ENCODE assay signal across 15 cellular contexts in genomic region chr14:100714205-100714781, GRCh38. TPM values are rescaled to one million over a fixed set of nuclear protein-coding genes. Genes with fewer than 3 reads are reported as not detected.
DNase-seq lines count a peak whose midpoint lies in the region; ATAC-seq and TF ChIP-seq lines count a peak whose summit lies in the region.
"Had no signal": no experiment of that assay in that cellular context is flagged by ENCODE, and none has a peak within 500 bp of the region (broad histone marks: within the 10 kb centered on the region; RNA-seq: fewer than 3 reads in every experiment).

No MANE protein-coding gene starts in this region.

- TF ChIP-seq RAD21 in HCT116 (IDR thresholded peaks at IDR 0.05; ENCODE audit: low read depth): no peak

- no peaks in the 10 kb centered on the region for H3K9me2 ChIP-seq in HCT116 (ENCODE audit: insufficient read depth)

- H3K9ac ChIP-seq in HCT116 (ENCODE audit: low read length): no peak overlapping the region

- DNase-seq in CMK (ENCODE audit: low read depth) (peak; percentile 80), HCT116 (ENCODE audit: low read depth, low spot score) (no peak), NCI-H345 treated with DMSO at 0.1 percent for 48 hours (lab: John Stamatoyannopoulos, UW; ENCODE audit: unreplicated experiment) (peak; percentile 25), OCI-M1 (lab: John Stamatoyannopoulos, UW) (no peak), nucleus accumbens (lab: John Stamatoyannopoulos, UW) (no peak)
- no peak for DNase-seq in activated naive CD4-positive, alpha-beta T cell treated with anti-CD3 and anti-CD28 coated beads, Interleukin-2, amount 50 U/mL, for 72 hours (ENCODE audit: low spot score in 2 of 2)
- DNase-seq in stimulated activated CD4-positive, alpha-beta T cell treated with anti-CD3 and anti-CD28 coated beads, Interleukin-4, amount 100 ng/mL, for 1 hour: no peak
- DNase-seq: activated CD4-positive, alpha-beta T cell treated with anti-CD3 and anti-CD28 coated beads for 36 hours; CD4-positive, alpha-beta memory T cell; natural killer cell had no signal

- no peaks in the 10 kb centered on the region for H3K9me3 ChIP-seq in HCT116 (ENCODE audit: control insufficient read depth in 1 of 2, insufficient read depth in 1 of 2, low read depth in 1 of 2, low read length in 2 of 2)
- H3K9me3 ChIP-seq: right atrium auricular region had no signal

- no TSS peak for BruUV-seq in HCT116 (replicated peaks; lab: Mats Ljungman, UMichigan)

- no peak overlapping the region for H3K27ac Mint-ChIP-seq in activated naive CD4-positive, alpha-beta T cell treated with anti-CD3 and anti-CD28 coated beads, Interleukin-2, amount 50 U/mL, for 72 hours
- H3K27ac Mint-ChIP-seq: activated CD4-positive, alpha-beta T cell treated with anti-CD3 and anti-CD28 coated beads for 36 hours; CD4-positive, alpha-beta memory T cell; natural killer cell had no signal

- intact Hi-C loops in HCT116 (cut with micrococcal nuclease): no loop called here

- CTCF ChIA-PET in HCT116 (lab: Charles Lee): no interaction called here

- peak; percentile 57 for ATAC-seq in HCT116
- ATAC-seq in esophagus mucosa: peak; percentile 38
- ATAC-seq in activated naive CD4-positive, alpha-beta T cell treated with anti-CD3 and anti-CD28 coated beads, Interleukin-2, amount 50 U/mL, for 72 hours: no peak
- ATAC-seq: activated CD4-positive, alpha-beta T cell treated with anti-CD3 and anti-CD28 coated beads for 36 hours; gastroesophageal sphincter; natural killer cell had no signal

- H3K27ac ChIP-seq in HCT116 (ENCODE audit: low read depth, low read length): no peak overlapping the region
- H3K27ac ChIP-seq: gastroesophageal sphincter, right atrium auricular region had no signal

- H3K36me3 ChIP-seq in HCT116 (ENCODE audit: control insufficient read depth in 1 of 2, insufficient read depth in 2 of 2, low read length in 2 of 2): no peaks in the 10 kb centered on the region
- H3K36me3 ChIP-seq: gastroesophageal sphincter, right atrium auricular region had no signal

- H3K4me2 ChIP-seq in HCT116 (ENCODE audit: low read length): peak overlapping the region; percentile 45

- H3K4me3 ChIP-seq in HCT116 (replicated peaks in 1 of 2; ENCODE audit: low read depth in 1 of 2, low read length in 2 of 2): no peak overlapping the region
- H3K4me3 ChIP-seq: gastroesophageal sphincter, right atrium auricular region had no signal

- no peaks in the 10 kb centered on the region for H3K27me3 ChIP-seq in HCT116 (ENCODE audit: insufficient read depth, low read length)

- H2AFZ ChIP-seq in HCT116 (ENCODE audit: low read depth, low read length, poor library complexity, severe bottlenecking): no peak overlapping the region

- RAD21 ChIA-PET in HCT116 (lab: Charles Lee; ENCODE audit: low non-redundant PET in 1 of 2, low total read pairs in 2 of 2, uncharacterized antibody in 2 of 2, unreplicated experiment in 2 of 2): no interaction called here

- TF ChIP-seq POLR2A in HCT116 (IDR thresholded peaks at IDR 0.05; ENCODE audit: borderline replicate concordance, extremely low read depth, insufficient read depth, insufficient read length): no peak

- no peaks in the 10 kb centered on the region for H4K20me1 ChIP-seq in HCT116 (ENCODE audit: insufficient read depth)

- no peaks in the 10 kb centered on the region for H3K79me2 ChIP-seq in HCT116 (ENCODE audit: insufficient read depth, low read length)

- TF ChIP-seq CTCF in HCT116 (IDR thresholded peaks at IDR 0.05 in 2 of 3, conservative IDR thresholded peaks at IDR 0.05 in 1 of 3; ENCODE audit: borderline replicate concordance in 1 of 3, insufficient read depth in 1 of 3, low read depth in 2 of 3, low read length in 2 of 3): no peak

- H3K9me3 Mint-ChIP-seq in activated naive CD4-positive, alpha-beta T cell treated with anti-CD3 and anti-CD28 coated beads, Interleukin-2, amount 50 U/mL, for 72 hours: no peaks in the 10 kb centered on the region
- H3K9me3 Mint-ChIP-seq: natural killer cell had no signal

- peaks cover 0 to 24% of the 10 kb centered on the region in 2 experiments; a peak in 3 of 4 replicates for H3K4me1 ChIP-seq in HCT116 (ENCODE audit: control insufficient read depth in 1 of 2, insufficient read depth in 2 of 2, low read length in 2 of 2)

- POLR2A ChIA-PET in HCT116 (lab: Charles Lee): no interaction called here

- H3K36me3 Mint-ChIP-seq in activated naive CD4-positive, alpha-beta T cell treated with anti-CD3 and anti-CD28 coated beads, Interleukin-2, amount 50 U/mL, for 72 hours: no peaks in the 10 kb centered on the region
- H3K36me3 Mint-ChIP-seq: CD4-positive, alpha-beta memory T cell; natural killer cell had no signal

TF ChIP-seq in HCT116, 20 proteins besides CTCF, POLR2A, EP300 and RAD21:
- TF ChIP-seq POLR2AphosphoS5 (IDR thresholded peaks at IDR 0.05; ENCODE audit: low read depth, low read length) (no peak), EZH2phosphoT487 (IDR thresholded peaks at IDR 0.05; ENCODE audit: borderline replicate concordance) (no peak)

RNA-seq across cellular contexts. Expression of gene DLK1, which starts 12.4 kb away (rescaled TPM):
- 1.5 TPM for total RNA-seq in HCT116 (2021; ENCODE audit: unreplicated experiment)
- polyA plus RNA-seq in HCT116 (2012): 0.01 TPM in 1 of 2 replicates, not detected in the other
- 0.16 TPM for total RNA-seq in esophagus mucosa
- not detected for total RNA-seq in activated naive CD4-positive, alpha-beta T cell treated with anti-CD3 and anti-CD28 coated beads, Interleukin-2, amount 50 U/mL, for 72 hours
- total RNA-seq: activated CD4-positive, alpha-beta T cell treated with anti-CD3 and anti-CD28 coated beads for 36 hours; CD4-positive, alpha-beta memory T cell; gastroesophageal sphincter; kidney epithelial cell; natural killer cell; right atrium auricular region; subcutaneous adipose tissue had no signal
- polyA plus RNA-seq: CD4-positive, alpha-beta memory T cell had no signal

Comparison
In these comparisons a context has a peak if more than half of its experiments do, and no peak if none do; other contexts are left out.
1. DNase-seq: peak in CMK (single experiment) and NCI-H345 treated with DMSO at 0.1 percent for 48 hours (single experiment); none in HCT116 (single experiment), OCI-M1 (single experiment), activated naive CD4-positive, alpha-beta T cell treated with anti-CD3 and anti-CD28 coated beads, Interleukin-2, amount 50 U/mL, for 72 hours (0 of 2), stimulated activated CD4-positive, alpha-beta T cell treated with anti-CD3 and anti-CD28 coated beads, Interleukin-4, amount 100 ng/mL, for 1 hour (single experiment) and nucleus accumbens (0 of 56).
2. ATAC-seq: peak in HCT116 (single experiment) and esophagus mucosa (single experiment); none in activated naive CD4-positive, alpha-beta T cell treated with anti-CD3 and anti-CD28 coated beads, Interleukin-2, amount 50 U/mL, for 72 hours (0 of 2).